Comparison of ENCODE assay signal across 8 cellular contexts in the genomic region with DNA sequence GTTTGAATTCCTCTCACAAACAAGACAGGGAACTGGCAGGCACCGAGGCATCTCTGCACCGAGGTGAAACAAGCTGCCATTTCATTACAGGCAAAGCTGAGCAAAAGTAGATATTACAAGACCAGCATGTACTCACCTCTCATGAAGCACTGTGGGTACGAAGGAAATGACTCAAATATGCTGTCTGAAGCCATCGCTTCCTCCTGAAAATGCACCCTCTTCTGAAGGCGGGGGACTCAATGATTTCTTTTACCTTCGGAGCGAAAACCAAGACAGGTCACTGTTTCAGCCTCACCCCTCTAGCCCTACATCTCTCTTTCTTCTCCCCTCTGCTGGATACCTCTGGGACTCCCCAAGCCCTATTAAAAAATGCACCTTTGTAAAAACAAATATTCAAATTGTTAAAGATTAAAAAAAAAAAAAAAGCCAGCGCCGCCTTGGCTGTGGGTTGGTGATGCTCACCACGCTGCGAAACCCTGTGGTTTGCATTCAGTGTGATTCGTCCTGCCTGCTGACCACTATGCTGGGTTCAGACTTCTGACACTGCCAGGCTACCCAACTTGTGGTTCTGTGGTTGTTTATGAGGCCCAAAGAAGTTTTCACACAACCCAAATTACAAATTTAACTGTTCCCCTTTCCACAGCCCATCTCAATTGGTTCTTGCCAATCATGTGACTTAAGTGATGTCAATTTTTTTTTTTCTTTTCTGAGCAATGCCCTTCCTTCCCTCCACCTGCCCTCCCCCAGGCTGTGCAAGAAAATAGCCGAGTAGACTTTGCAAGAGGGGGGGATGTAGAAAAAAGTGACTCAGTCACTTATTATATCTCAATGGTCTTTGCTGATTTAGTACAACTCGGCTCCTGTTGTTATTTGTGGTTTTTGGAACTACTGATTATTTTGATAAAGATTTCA. TPM values are rescaled to one million over a fixed set of nuclear protein-coding genes. Genes with fewer than 3 reads are reported as not detected.
DNase-seq lines count a peak whose midpoint lies in the region; ATAC-seq, FAIRE-seq and TF ChIP-seq lines count a peak whose summit lies in the region.

A gene (minus strand): TSS at position 597 of the 912 bp plus-strand sequence.

- intact Hi-C loops in HepG2 (cut with micrococcal nuclease; ENCODE audit: unreplicated experiment): no loop called here

- H3K79me2 ChIP-seq in HepG2 (ENCODE audit: insufficient read depth, low read length) (no peaks in the 10 kb centered on the region), hepatocyte (no peaks in the 10 kb centered on the region)

- peaks cover 81% of the 10 kb centered on the region for H3K4me1 Mint-ChIP-seq in activated naive CD8-positive, alpha-beta T cell (ENCODE audit: low read depth)

- peak within 1 kb of the TSS in 1 of 3 donors; percentile 7 for H3K4me3 ChIP-seq in liver (ENCODE audit: low read depth in 1 of 3, low read length in 3 of 3)
- no peak within 1 kb of the TSS for H3K4me3 ChIP-seq in HepG2 (replicated peaks in 1 of 3; ENCODE audit: insufficient read depth in 1 of 3, low read depth in 2 of 3, low read length in 3 of 3)
- H3K4me3 ChIP-seq in hepatocyte: no peak within 1 kb of the TSS

- TF ChIP-seq EP300 in HepG2 (IDR thresholded peaks at IDR 0.05; ENCODE audit: low read depth in 2 of 2, low read length in 2 of 2) (no peak), HepG2 (CRISPR knock-in tag; IDR thresholded peaks at IDR 0.05; ENCODE audit: borderline replicate concordance) (no peak)

- TF ChIP-seq CTCF in liver (IDR thresholded peaks at IDR 0.05; ENCODE audit: low read depth, low read length, missing input control) (no peak), HepG2 (CRISPR knock-in tag; IDR thresholded peaks at IDR 0.05) (no peak), hepatocyte (IDR thresholded peaks at IDR 0.05; ENCODE audit: poor library complexity) (no peak)

- in situ Hi-C loops in HepG2 (cut with HindIII; ENCODE audit: extremely low pct_ligation_motif_present, low pct_unique_long_range_greater_than_20kb): no loop called here

- no peaks in the 10 kb centered on the region for H3K9me3 Mint-ChIP-seq in activated naive CD8-positive, alpha-beta T cell (ENCODE audit: low read depth)

- H3K4me1 ChIP-seq in liver (ENCODE audit: control insufficient read depth in 4 of 4, insufficient read depth in 4 of 4, low read length in 3 of 4): no peaks in the 10 kb centered on the region
- H3K4me1 ChIP-seq in HepG2 (ENCODE audit: insufficient read depth, low read length): peaks cover 44% of the 10 kb centered on the region
- H3K4me1 ChIP-seq in hepatocyte (ENCODE audit: insufficient read depth): peaks cover 30% of the 10 kb centered on the region

- DNase-seq in HepG2 (ENCODE audit: low spot score): no peak
- peak; percentile 92 for DNase-seq in SKM-1 (lab: John Stamatoyannopoulos, UW; ENCODE audit: unreplicated experiment)
- no peak for DNase-seq in hepatocyte (ENCODE audit: low spot score)
- peak; percentile 85 for DNase-seq in stimulated activated CD4-positive, alpha-beta T cell treated with anti-CD3 and anti-CD28 coated beads, Interleukin-4, amount 100 ng/mL, for 24 hours
- no peak for DNase-seq in NCI-H1694 (lab: John Stamatoyannopoulos, UW)

- H3K9ac ChIP-seq in liver (ENCODE audit: low read depth in 1 of 2, low read length in 2 of 2): peak within 1 kb of the TSS in 1 of 2 donors; percentile 72
- H3K9ac ChIP-seq in HepG2 (ENCODE audit: insufficient read depth, low read depth, low read length): no peak within 1 kb of the TSS

- H4K20me1 ChIP-seq in HepG2 (ENCODE audit: insufficient read depth, low read length) (no peaks in the 10 kb centered on the region), hepatocyte (ENCODE audit: insufficient read depth, poor library complexity, severe bottlenecking) (no peaks in the 10 kb centered on the region)

- no TSS peak for BruUV-seq in HepG2 (replicated peaks; lab: Mats Ljungman, UMichigan)

- H3K4me3 Mint-ChIP-seq in activated naive CD8-positive, alpha-beta T cell: peak within 1 kb of the TSS; percentile 93

- TF ChIP-seq RAD21 in liver (IDR thresholded peaks at IDR 0.05) (no peak), HepG2 (CRISPR knock-in tag; IDR thresholded peaks at IDR 0.05) (no peak)

- peaks cover 0 to 2% (median 0%) of the 10 kb centered on the region in 4 donors for H3K27me3 ChIP-seq in liver (ENCODE audit: control insufficient read depth in 4 of 4, insufficient read depth in 4 of 4, low read length in 3 of 4)
- no peaks in the 10 kb centered on the region for H3K27me3 ChIP-seq in HepG2 (ENCODE audit: control insufficient read depth in 1 of 2, insufficient read depth in 2 of 2, low read length in 2 of 2)
- H3K27me3 ChIP-seq in hepatocyte: no peaks in the 10 kb centered on the region

- no peak for FAIRE-seq in HepG2 (lab: Jason Lieb, UNC)

- no peak for TF ChIP-seq POLR2A in HepG2 (IDR thresholded peaks at IDR 0.05; ENCODE audit: insufficient read depth in 1 of 2, low read depth in 2 of 2, low read length in 2 of 2)

- H3K27me3 Mint-ChIP-seq in activated naive CD8-positive, alpha-beta T cell: no peaks in the 10 kb centered on the region

- peak within 1 kb of the TSS; percentile 98 for H3K27ac Mint-ChIP-seq in activated naive CD8-positive, alpha-beta T cell

- H3K36me3 ChIP-seq in liver (ENCODE audit: control insufficient read depth in 4 of 4, insufficient read depth in 3 of 4, low read depth in 1 of 4, low read length in 3 of 4) (no peaks in the 10 kb centered on the region), HepG2 (replicated peaks in 1 of 2; ENCODE audit: control insufficient read depth in 1 of 2, insufficient read depth in 2 of 2, low read length in 2 of 2) (no peaks in the 10 kb centered on the region), hepatocyte (replicated peaks; ENCODE audit: insufficient read depth, low read depth) (no peaks in the 10 kb centered on the region)

- WGBS in liver: 80% methylated on average over 14 of the region's 14 CpGs
- 96% methylated on average over 14 of the region's 14 CpGs for WGBS in HepG2 (ENCODE audit: low lambda C conversion rate)
- WGBS in hepatocyte (ENCODE audit: low lambda C conversion rate, missing lambda C conversion rate): 89% methylated on average over 14 of the region's 14 CpGs

- CTCF ChIA-PET in HepG2 (lab: Yijun Ruan, JAX; ENCODE audit: low intra/inter-chr PET ratio, low total read pairs): no interaction called here

- no peak within 1 kb of the TSS for H2AFZ ChIP-seq in HepG2 (ENCODE audit: low read length)
- H2AFZ ChIP-seq in hepatocyte: no peak within 1 kb of the TSS

- POLR2A ChIA-PET in HepG2 (lab: Yijun Ruan, JAX): no interaction called here

- ATAC-seq in HepG2 (no peak), HG03196 (IDR thresholded peaks at IDR 0.05; ENCODE audit: unreplicated experiment) (peak; percentile 55)

- H3K9me2 ChIP-seq in hepatocyte (replicated peaks; ENCODE audit: insufficient read depth): no peaks in the 10 kb centered on the region

- peak within 1 kb of the TSS; percentile 52 to 66 for H3K27ac ChIP-seq in liver (ENCODE audit: low read depth in 1 of 2, low read length in 2 of 2)
- H3K27ac ChIP-seq in HepG2 (ENCODE audit: extremely low read length, insufficient read depth, low read length): no peak within 1 kb of the TSS
- H3K27ac ChIP-seq in hepatocyte: peak within 1 kb of the TSS; percentile 57

- peaks cover 7% of the 10 kb centered on the region for H3K36me3 Mint-ChIP-seq in activated naive CD8-positive, alpha-beta T cell

- H3K4me2 ChIP-seq in HepG2 (ENCODE audit: low read depth, low read length) (no peak within 1 kb of the TSS), hepatocyte (peak within 1 kb of the TSS; percentile 65)

- H3K9me3 ChIP-seq in liver (ENCODE audit: control insufficient read depth in 4 of 4, low read length in 3 of 4) (no peaks in the 10 kb centered on the region), HepG2 (ENCODE audit: low read length) (no peaks in the 10 kb centered on the region), hepatocyte (ENCODE audit: low read depth) (no peaks in the 10 kb centered on the region)

TF ChIP-seq in liver, 16 proteins besides CTCF, POLR2A, EP300 and RAD21 (continues in another document):
- TF ChIP-seq TAF1 (conservative IDR thresholded peaks at IDR 0.05) (no peak), EGR1 (IDR thresholded peaks at IDR 0.05; ENCODE audit: low read depth in 2 of 2) (no peak)

TF ChIP-seq in HepG2, 621 proteins besides CTCF, POLR2A, EP300 and RAD21 (continues in another document):
- TF ChIP-seq MYNN (CRISPR knock-in tag; IDR thresholded peaks at IDR 0.05; ENCODE audit: low read depth): no peak
- no peak for TF ChIP-seq U2AF1 (optimal IDR thresholded peaks at IDR 0.05; ENCODE audit: low read depth, low read length)
- TF ChIP-seq WIZ (CRISPR knock-in tag; IDR thresholded peaks at IDR 0.05): no peak
- no peak for TF ChIP-seq SOX6 (IDR thresholded peaks at IDR 0.05)
- TF ChIP-seq SOX6 (CRISPR knock-in tag; IDR thresholded peaks at IDR 0.05): no peak
- TF ChIP-seq RBM39 (IDR thresholded peaks at IDR 0.05; ENCODE audit: low read depth, low read length, poor library complexity, severe bottlenecking): no peak
- TF ChIP-seq CAMTA2 (CRISPR knock-in tag; IDR thresholded peaks at IDR 0.05; ENCODE audit: borderline replicate concordance): no peak

RNA-seq across cellular contexts. Expression of the gene that starts here (rescaled TPM):
- total RNA-seq in liver (1 to 10 TPM; 5.0 to 7.2 TPM), HepG2 (2016; rRNA removed; fragmentation: Illumina TruSeq; extraction: Trizol) (4.4 and 5.4 TPM in 2 replicates), hepatocyte (10.9 and 16.7 TPM in 2 replicates)
- polyA plus RNA-seq in liver (1 to 10 TPM in 1 of 2 donors, under 1 TPM in 1; 0.98 to 1.1 TPM), HepG2 (2011; rRNA removed) (5.8 and 6.4 TPM in 2 replicates), hepatocyte (8.5 and 14.4 TPM in 2 replicates)
- total RNA-seq in HepG2 (2016; cell fraction: cytosol; rRNA removed; fragmentation: Illumina TruSeq; extraction: Trizol; ENCODE audit: low read depth): 2.4 and 2.8 TPM in 2 replicates
- 4.1 and 5.5 TPM in 2 replicates for total RNA-seq in HepG2 (2016; cell fraction: insoluble cytoplasmic fraction; rRNA removed; fragmentation: Illumina TruSeq; extraction: Trizol)
- total RNA-seq in HepG2 (2016; cell fraction: membrane; rRNA removed; fragmentation: Illumina TruSeq; extraction: Trizol): 5.1 and 5.5 TPM in 2 replicates
- total RNA-seq in HepG2 (2016; cell fraction: nucleus; rRNA removed; fragmentation: Illumina TruSeq; extraction: Trizol): 16.6 and 18.1 TPM in 2 replicates
- polyA plus RNA-seq in HepG2 (2011; cell fraction: cytosol; rRNA removed): 3.0 and 3.1 TPM in 2 replicates
- polyA plus RNA-seq in HepG2 (2011; cell fraction: nucleus; rRNA removed): 18.7 and 27.2 TPM in 2 replicates
- polyA plus RNA-seq in HepG2 (2012): 6.5 and 6.7 TPM in 2 replicates
- polyA plus RNA-seq in HepG2 (2016; cell fraction: cytosol; fragmentation: Illumina TruSeq; extraction: Trizol; ENCODE audit: low read depth): 2.4 and 2.8 TPM in 2 replicates
- polyA plus RNA-seq in HepG2 (2016; cell fraction: insoluble cytoplasmic fraction; fragmentation: Illumina TruSeq; extraction: Trizol; ENCODE audit: low read depth): 7.5 and 8.8 TPM in 2 replicates
- 5.2 and 5.9 TPM in 2 replicates for polyA plus RNA-seq in HepG2 (2016; cell fraction: membrane; fragmentation: Illumina TruSeq; extraction: Trizol; ENCODE audit: low read depth)
- 13.0 and 13.3 TPM in 2 replicates for polyA plus RNA-seq in HepG2 (2016; cell fraction: nucleus; fragmentation: Illumina TruSeq; extraction: Trizol; ENCODE audit: insufficient read depth, low read depth)
- 10.3 and 32.7 TPM in 2 replicates for polyA minus RNA-seq in HepG2 (2011; rRNA and poly(A)+ RNA removed; ENCODE audit: low replicate concordance)
- polyA minus RNA-seq in HepG2 (2011; cell fraction: cytosol; rRNA and poly(A)+ RNA removed): 3.1 and 6.2 TPM in 2 replicates
- polyA minus RNA-seq in HepG2 (2011; cell fraction: nucleus; rRNA and poly(A)+ RNA removed): 103 and 105 TPM in 2 replicates

Comparison
In these comparisons a context has a peak if more than half of its experiments do, and no peak if none do; other contexts are left out.
1. DNase-seq: peak in SKM-1 (single experiment) and stimulated activated CD4-positive, alpha-beta T cell treated with anti-CD3 and anti-CD28 coated beads, Interleukin-4, amount 100 ng/mL, for 24 hours (single experiment); none in HepG2 (single experiment), hepatocyte (single experiment) and NCI-H1694 (single experiment).